Comparison of ENCODE assay signal across 25 cellular contexts in the genomic region with DNA sequence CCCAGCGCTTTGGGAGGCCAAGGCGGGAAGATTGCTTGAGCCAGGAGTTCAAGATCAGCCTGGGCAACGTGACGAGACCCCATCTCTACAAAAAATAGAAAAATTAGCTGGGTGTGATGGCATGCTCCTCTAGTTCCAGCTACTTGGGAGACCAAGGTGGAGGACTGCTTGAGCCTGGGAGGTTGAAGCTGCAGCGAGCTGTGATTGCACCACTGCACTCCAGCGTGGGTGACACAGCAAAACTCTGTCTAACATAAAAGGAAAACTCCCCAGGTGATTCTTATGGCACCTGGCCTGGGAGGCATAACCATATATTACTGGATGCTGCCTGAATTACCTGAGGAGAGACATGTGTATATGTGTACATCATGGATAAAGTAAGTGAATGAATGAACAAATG. TPM values are rescaled to one million over a fixed set of nuclear protein-coding genes. Genes with fewer than 3 reads are reported as not detected.
"Had no signal": no experiment of that assay in that cellular context is flagged by ENCODE, and none has a peak within 500 bp of the region (broad histone marks: within the 10 kb centered on the region; RNA-seq: fewer than 3 reads in every experiment).

No MANE protein-coding gene starts in this region.

- H3K36me3 Mint-ChIP-seq: naive B cell, type B pancreatic cell had no signal

- ATAC-seq: activated T-cell treated with anti-CD3 and anti-CD28 coated beads, Interleukin-2, amount 50 U/mL, for 72 hours; foreskin keratinocyte; left colon; mucosa of descending colon; T-helper 17 cell had no signal

- H3K9me3 ChIP-seq: mucosa of descending colon had no signal

- DNase-seq: activated CD4-positive, alpha-beta T cell treated with anti-CD3 and anti-CD28 coated beads, Interleukin-2, amount 50 U/mL, for 4 hours; activated CD4-positive, CD25-positive, alpha-beta regulatory T cell treated with anti-CD3 and anti-CD28 coated beads, Interleukin-2, amount 50 U/mL, for 72 hours; activated effector memory CD4-positive, alpha-beta T cell treated with anti-CD3 and anti-CD28 coated beads, Interleukin-2, amount 50 U/mL, for 16 hours; activated naive CD4-positive, alpha-beta T cell treated with anti-CD3 and anti-CD28 coated beads, Interleukin-2, amount 50 U/mL, for 16 hours; activated T-cell treated with anti-CD3 and anti-CD28 coated beads, Interleukin-2, amount 50 U/mL, for 72 hours; dermis blood vessel endothelial cell; effector memory CD4-positive, alpha-beta T cell; foreskin keratinocyte; hippocampal formation; left colon; mucosa of descending colon; naive B cell; stimulated activated CD4-positive, alpha-beta T cell treated with anti-CD3 and anti-CD28 coated beads, Interleukin-2, amount 100 ng/mL, for 24 hours; T-helper 17 cell had no signal

- H3K9me3 Mint-ChIP-seq: activated T-cell treated with anti-CD3 and anti-CD28 coated beads, Interleukin-2, amount 50 U/mL, for 72 hours; neural crest cell; stimulated activated naive CD8-positive, alpha-beta T cell treated with anti-CD3 and anti-CD28 coated beads, Interleukin-15, Interleukin-2, amounts not matched to agents 100 ng/mL and 50 ng/mL, for 24 hours; type B pancreatic cell had no signal

- H3K27me3 ChIP-seq: foreskin keratinocyte had no signal

- H3K27me3 Mint-ChIP-seq: progenitor cell of endocrine pancreas, type B pancreatic cell had no signal

- H3K27ac Mint-ChIP-seq: activated T-cell treated with anti-CD3 and anti-CD28 coated beads, Interleukin-2, amount 50 U/mL, for 72 hours; progenitor cell of endocrine pancreas; stimulated activated naive CD8-positive, alpha-beta T cell treated with anti-CD3 and anti-CD28 coated beads, Interleukin-15, Interleukin-2, amounts not matched to agents 100 ng/mL and 50 ng/mL, for 24 hours; T-helper 17 cell; type B pancreatic cell had no signal

- H3K4me3 Mint-ChIP-seq: activated T-cell treated with anti-CD3 and anti-CD28 coated beads, Interleukin-2, amount 50 U/mL, for 72 hours; naive B cell; neural crest cell; stimulated activated naive CD8-positive, alpha-beta T cell treated with anti-CD3 and anti-CD28 coated beads, Interleukin-15, Interleukin-2, amounts not matched to agents 100 ng/mL and 50 ng/mL, for 24 hours; T-helper 17 cell; type B pancreatic cell had no signal

- H3K4me3 ChIP-seq: mucosa of descending colon had no signal

- H3K27ac ChIP-seq: VCaP had no signal

RNA-seq across cellular contexts. Expression of gene LHFPL7, which starts 35.2 kb away (rescaled TPM):
- total RNA-seq: activated CD8-positive, alpha-beta memory T cell treated with anti-CD3 and anti-CD28 coated beads for 36 hours; activated T-cell treated with anti-CD3 and anti-CD28 coated beads, Interleukin-2, amount 50 U/mL, for 72 hours; bronchial epithelial cell; chondrocyte; dermis blood vessel endothelial cell; fibroblast of lung; foreskin keratinocyte; neural crest cell; osteoblast; progenitor cell of endocrine pancreas; T-helper 17 cell; temporal lobe had no signal
- polyA plus RNA-seq: fibroblast of lung, foreskin keratinocyte had no signal
